ENCODE assay signal across 12 cellular contexts in the genomic region with DNA sequence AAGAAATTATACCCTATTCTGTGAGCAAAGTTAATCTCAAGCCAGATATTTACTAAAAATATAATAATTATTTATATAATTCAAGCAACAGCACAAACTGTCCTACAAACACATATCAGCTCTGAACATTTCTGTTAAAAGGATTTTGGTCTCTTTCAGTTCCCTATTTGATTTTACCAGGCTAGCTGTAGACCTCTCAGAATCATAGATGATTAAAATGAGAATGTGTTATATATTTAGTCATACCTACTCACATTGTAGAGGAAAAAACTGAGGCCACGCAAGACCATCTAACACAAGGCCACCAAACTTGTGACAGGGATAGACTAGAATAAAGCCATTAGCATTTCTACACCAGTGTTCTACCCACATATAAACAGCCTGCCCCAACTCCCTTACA. TPM values are rescaled to one million over a fixed set of nuclear protein-coding genes. Genes with fewer than 3 reads are reported as not detected.
DNase-seq lines count a peak whose midpoint lies in the region; ATAC-seq, FAIRE-seq and TF ChIP-seq lines count a peak whose summit lies in the region.
"Had no signal": no experiment of that assay in that cellular context is flagged by ENCODE, and none has a peak within 500 bp of the region (broad histone marks: within the 10 kb centered on the region; RNA-seq: fewer than 3 reads in every experiment).

No MANE protein-coding gene starts in this region.

- TF ChIP-seq CTCF in osteoblast (IDR thresholded peaks at IDR 0.05; ENCODE audit: extremely low read depth, low read depth, low read length) = no peak
- no peak for TF ChIP-seq CTCF in SK-N-SH (IDR thresholded peaks at IDR 0.05)

- H4K20me1 ChIP-seq in osteoblast (ENCODE audit: insufficient read depth, low read length) (no peaks in the 10 kb centered on the region), SK-N-SH (ENCODE audit: insufficient read depth) (no peaks in the 10 kb centered on the region)

- no peaks in the 10 kb centered on the region for H3K9me2 ChIP-seq in SK-N-SH

- H3K4me2 ChIP-seq in osteoblast (ENCODE audit: insufficient read depth, low read length) (no peak overlapping the region), SK-N-SH (no peak overlapping the region)
- H3K4me2 ChIP-seq: smooth muscle cell had no signal

- H3K4me3 ChIP-seq in osteoblast (ENCODE audit: insufficient read depth, low read length) (no peak overlapping the region), SK-N-SH (ENCODE audit: low read depth in 2 of 2, low read length in 1 of 2) (no peak overlapping the region)
- H3K4me3 ChIP-seq: cardiac muscle cell, smooth muscle cell had no signal

- TF ChIP-seq RAD21 in SK-N-SH (IDR thresholded peaks at IDR 0.05; ENCODE audit: low read length) = no peak

- H3K36me3 ChIP-seq in osteoblast (ENCODE audit: insufficient read depth, low read length) (peaks cover 8% of the 10 kb centered on the region), SK-N-SH (replicated peaks in 1 of 2; ENCODE audit: control insufficient read depth in 1 of 2, insufficient read depth in 2 of 2, low read length in 1 of 2) (peaks cover 18 to 32% of the 10 kb centered on the region in 2 experiments)

- POLR2A ChIA-PET in SK-N-SH (lab: Yijun Ruan, JAX) = interaction anchor here (0.8 kb wide), 1 partner anchor 14 kb away, joined by 3 read pairs; no protein-coding TSS in a partner anchor

- ATAC-seq in GM18870 (IDR thresholded peaks at IDR 0.05; ENCODE audit: unreplicated experiment) = peak; percentile 79
- peak; percentile 80 for ATAC-seq in GM21723 (IDR thresholded peaks at IDR 0.05; ENCODE audit: unreplicated experiment)
- peak; percentile 77 for ATAC-seq in HG03196 (IDR thresholded peaks at IDR 0.05; ENCODE audit: unreplicated experiment)

- 100% methylated on average over 1 of the region's 1 CpG for WGBS in SK-N-SH (ENCODE audit: low lambda C conversion rate)

- H2AFZ ChIP-seq in osteoblast (ENCODE audit: low read length) (peak overlapping the region; percentile 15), SK-N-SH (ENCODE audit: low read depth) (no peak overlapping the region)

- no peak for FAIRE-seq in frontal cortex (lab: Jason Lieb, UNC)
- FAIRE-seq: GM19239 had no signal

- TF ChIP-seq EP300 in SK-N-SH (IDR thresholded peaks at IDR 0.05; ENCODE audit: borderline replicate concordance in 1 of 2, low read depth in 1 of 2, low read length in 1 of 2) = no peak

- peak; percentile 43 for DNase-seq in osteoblast (ENCODE audit: insufficient read length, low spot score, missing footprints)
- no peak for DNase-seq in SK-N-SH
- DNase-seq in DMS114 treated with DMSO at 0.1 percent for 48 hours (lab: John Stamatoyannopoulos, UW; ENCODE audit: unreplicated experiment) = no peak
- DNase-seq in frontal cortex (ENCODE audit: low spot score in 2 of 2) = no peak

- no peak overlapping the region for H3K9ac ChIP-seq in SK-N-SH

- CTCF ChIA-PET in SK-N-SH (lab: Yijun Ruan, JAX) = interaction anchor here (1.1 to 1.2 kb wide), 2 partner anchors 16 to 283 kb away, joined by 3 to 4 read pairs; no protein-coding TSS in a partner anchor

- H3F3A ChIP-seq in SK-N-SH (replicated peaks; ENCODE audit: insufficient read depth) = peaks cover 23% of the 10 kb centered on the region

- H3K4me1 ChIP-seq in osteoblast (ENCODE audit: insufficient read depth, low read length) (peaks cover 19% of the 10 kb centered on the region), SK-N-SH (ENCODE audit: control insufficient read depth in 1 of 2, insufficient read depth in 2 of 2, low read depth in 1 of 2, low read length in 1 of 2) (peaks cover 0 to 31% of the 10 kb centered on the region in 2 experiments; a peak in 3 of 4 replicates)

- no peaks in the 10 kb centered on the region for H3K27me3 ChIP-seq in osteoblast (ENCODE audit: insufficient read depth, low read length)
- no peaks in the 10 kb centered on the region for H3K27me3 ChIP-seq in SK-N-SH (ENCODE audit: insufficient read depth)
- H3K27me3 ChIP-seq: cardiac muscle cell had no signal

- H3K27ac ChIP-seq in osteoblast (ENCODE audit: low read depth, low read length) (peak overlapping the region; percentile 7), SK-N-SH (ENCODE audit: low read depth in 2 of 2, low read length in 1 of 2) (peak overlapping the region in 1 of 2 experiments; percentile 27; a peak in 2 of 4 replicates)
- H3K27ac ChIP-seq: cardiac muscle cell had no signal

- H3K9me3 ChIP-seq in osteoblast (ENCODE audit: low read depth, low read length) (no peaks in the 10 kb centered on the region), SK-N-SH (no peaks in the 10 kb centered on the region)

- H3K79me2 ChIP-seq in osteoblast (ENCODE audit: insufficient read depth, low read length) (no peaks in the 10 kb centered on the region), SK-N-SH (ENCODE audit: insufficient read depth) (no peaks in the 10 kb centered on the region)

TF ChIP-seq in SK-N-SH, 30 proteins besides CTCF, POLR2A, EP300 and RAD21:
- no peak for TF ChIP-seq REST (IDR thresholded peaks at IDR 0.05; ENCODE audit: low read depth, low read length)
- no peak for TF ChIP-seq RXRA (IDR thresholded peaks at IDR 0.05; ENCODE audit: borderline replicate concordance, low read depth)
- no peak for TF ChIP-seq SMC3 (IDR thresholded peaks at IDR 0.05; ENCODE audit: low read depth, low read length)
- no peak for TF ChIP-seq PBX3 (IDR thresholded peaks at IDR 0.05)
TF ChIP-seq in SK-N-SH: peak in this region for 0.

RNA-seq across cellular contexts. Expression of gene ACKR4, which starts 28.5 kb away (rescaled TPM):
- total RNA-seq in osteoblast (0.72 TPM in 1 of 2 replicates, not detected in the other), frontal cortex (not detected)
- polyA plus RNA-seq in SK-N-SH (2012; rRNA removed) = 0.10 and 0.37 TPM in 2 replicates
- polyA plus RNA-seq in SK-N-SH (2012; cell fraction: cytosol; rRNA removed) = 0.18 and 0.26 TPM in 2 replicates
- 0.12 and 0.14 TPM in 2 replicates for polyA plus RNA-seq in SK-N-SH (2012; cell fraction: nucleus; rRNA removed)
- total RNA-seq: cardiac muscle cell, myocyte, smooth muscle cell had no signal
- polyA plus RNA-seq: cardiac muscle cell, IgD-negative memory B cell, smooth muscle cell had no signal

RNA-seq across cellular contexts. Expression of gene ACAD11, which starts 34.0 kb away (rescaled TPM):
- total RNA-seq in osteoblast (30.1 and 31.1 TPM in 2 replicates), frontal cortex (37.9 TPM)
- polyA plus RNA-seq in SK-N-SH (2012; rRNA removed) = 16.3 and 29.2 TPM in 2 replicates
- 9.7 and 12.1 TPM in 2 replicates for polyA plus RNA-seq in SK-N-SH (2012; cell fraction: cytosol; rRNA removed)
- polyA plus RNA-seq in SK-N-SH (2012; cell fraction: nucleus; rRNA removed) = 67.3 and 114 TPM in 2 replicates

RNA-seq across cellular contexts. Expression of gene UBA5, which starts 34.5 kb away (rescaled TPM):
- total RNA-seq in osteoblast (33.0 and 38.4 TPM in 2 replicates), frontal cortex (77.9 TPM)
- 33.0 and 38.3 TPM in 2 replicates for polyA plus RNA-seq in SK-N-SH (2012; rRNA removed)
- polyA plus RNA-seq in SK-N-SH (2012; cell fraction: cytosol; rRNA removed) = 31.1 and 33.0 TPM in 2 replicates
- 47.7 and 65.7 TPM in 2 replicates for polyA plus RNA-seq in SK-N-SH (2012; cell fraction: nucleus; rRNA removed)
